1 cellular context compared by ENCODE assay signal in genomic region chr3:48038971-48039481, GRCh38.
TF ChIP-seq lines count a peak whose summit lies in the region.

No MANE protein-coding gene starts in this region.

TF ChIP-seq in SK-N-SH treated with all-trans-retinoic acid at 6 μM for 48 hours, 23 proteins besides CTCF, POLR2A, EP300 and RAD21 (continued from another document):
- TF ChIP-seq CSRNP3 (CRISPR knock-in tag; IDR thresholded peaks at IDR 0.05), result no peak
- TF ChIP-seq CREB5 (CRISPR knock-in tag; IDR thresholded peaks at IDR 0.05; ENCODE audit: low read depth), result no peak
- TF ChIP-seq PPARA (CRISPR knock-in tag; IDR thresholded peaks at IDR 0.05; ENCODE audit: borderline replicate concordance), result no peak
- TF ChIP-seq ARNTL (CRISPR knock-in tag; IDR thresholded peaks at IDR 0.05; ENCODE audit: borderline replicate concordance, low read depth), result no peak
- TF ChIP-seq ZC3H10 (CRISPR knock-in tag; IDR thresholded peaks at IDR 0.05), result no peak
